ENCODE assay signal across 8 cellular contexts in the genomic region with DNA sequence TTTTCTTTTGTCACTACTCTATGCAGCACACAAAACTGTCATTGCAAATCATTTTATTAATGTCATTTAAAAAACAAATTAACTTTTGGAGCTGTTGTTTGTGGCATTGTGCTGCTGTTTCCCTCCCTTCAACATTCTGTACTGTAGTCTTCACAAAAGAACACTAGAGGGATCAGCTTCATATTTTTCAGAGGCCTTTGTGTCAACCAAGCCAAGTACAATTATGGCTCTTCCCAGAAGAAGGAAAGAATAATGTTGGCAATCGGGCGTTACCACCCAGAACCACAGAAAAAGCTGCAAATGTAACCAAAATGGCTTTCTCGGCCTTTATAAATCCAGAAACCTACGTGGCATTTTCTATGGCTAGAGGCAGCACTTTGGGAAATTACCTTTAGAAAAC.
DNase-seq lines count a peak whose midpoint lies in the region; ATAC-seq and TF ChIP-seq lines count a peak whose summit lies in the region.

No MANE protein-coding gene starts in this region.

- no peak overlapping the region for H3K27ac Mint-ChIP-seq in activated naive CD8-positive, alpha-beta T cell treated with anti-CD3 and anti-CD28 coated beads for 36 hours

- H3K9me3 Mint-ChIP-seq in activated naive CD8-positive, alpha-beta T cell treated with anti-CD3 and anti-CD28 coated beads for 36 hours: no peaks in the 10 kb centered on the region

- peak; percentile 88 for DNase-seq in HCEC 1CT
- DNase-seq in SHP77 treated with DMSO at 0.1 percent for 48 hours (lab: John Stamatoyannopoulos, UW): peak; percentile 40
- no peak for DNase-seq in heart left ventricle
- no peak for DNase-seq in smooth muscle cell (lab: John Stamatoyannopoulos, UW; ENCODE audit: unreplicated experiment)
- no peak for DNase-seq in MG63
- DNase-seq in effector CD8-positive, alpha-beta T cell (lab: John Stamatoyannopoulos, UW): no peak
- no peak for DNase-seq in activated naive CD8-positive, alpha-beta T cell treated with anti-CD3 and anti-CD28 coated beads for 36 hours

- no peak overlapping the region for H3K4me3 Mint-ChIP-seq in activated naive CD8-positive, alpha-beta T cell treated with anti-CD3 and anti-CD28 coated beads for 36 hours

- no peak overlapping the region for H2AFZ ChIP-seq in smooth muscle cell (ENCODE audit: low read depth)

- ATAC-seq in heart left ventricle (peak; percentile 64 to 75 (median 70)), GM18909 (IDR thresholded peaks at IDR 0.05; ENCODE audit: poor library complexity, unreplicated experiment) (no peak)

- H3K4me1 Mint-ChIP-seq in activated naive CD8-positive, alpha-beta T cell treated with anti-CD3 and anti-CD28 coated beads for 36 hours: no peaks in the 10 kb centered on the region

- H3F3A ChIP-seq in smooth muscle cell (ENCODE audit: low read depth): peaks cover 21% of the 10 kb centered on the region

- WGBS in heart left ventricle, 4 donors: 47 to 64% (median 52%) methylated on average over 4 of the region's 4 CpGs
- 43% methylated on average over 4 of the region's 4 CpGs for WGBS in smooth muscle cell (ENCODE audit: low lambda C conversion rate)

- no peaks in the 10 kb centered on the region for H4K20me1 ChIP-seq in smooth muscle cell (ENCODE audit: low read depth)

- peaks cover 0 to 33% (median 6%) of the 10 kb centered on the region in 12 donors for H3K4me1 ChIP-seq in heart left ventricle
- H3K4me1 ChIP-seq in smooth muscle cell (ENCODE audit: low read depth): peaks cover 20% of the 10 kb centered on the region

- H3K9me3 ChIP-seq in heart left ventricle (no peaks in the 10 kb centered on the region), smooth muscle cell (replicated peaks; ENCODE audit: low read depth) (no peaks in the 10 kb centered on the region), MG63 (no peaks in the 10 kb centered on the region)

- peaks cover 72% of the 10 kb centered on the region for H3K79me2 ChIP-seq in smooth muscle cell (ENCODE audit: low read depth)

- no peaks in the 10 kb centered on the region for H3K36me3 ChIP-seq in heart left ventricle
- H3K36me3 ChIP-seq in smooth muscle cell (ENCODE audit: low read depth): no peaks in the 10 kb centered on the region
- no peaks in the 10 kb centered on the region for H3K36me3 ChIP-seq in MG63

- intact Hi-C loops in heart left ventricle (cut with DNase I): loop anchor here in 7 of 10 donors (1.0 to 10.0 kb wide), 8 partner anchors 79 to 1389 kb away; a partner anchor contains a TSS

- H3K27me3 Mint-ChIP-seq in activated naive CD8-positive, alpha-beta T cell treated with anti-CD3 and anti-CD28 coated beads for 36 hours: peaks cover 14% of the 10 kb centered on the region

- no peak for TF ChIP-seq POLR2A in heart left ventricle (IDR thresholded peaks at IDR 0.05)

- H3K4me3 ChIP-seq in heart left ventricle (peak overlapping the region in 7 of 12 donors; percentile 5 to 50 (median 21)), smooth muscle cell (peak overlapping the region; percentile 45), MG63 (no peak overlapping the region)

- no peaks in the 10 kb centered on the region for H3K27me3 ChIP-seq in heart left ventricle
- no peaks in the 10 kb centered on the region for H3K27me3 ChIP-seq in smooth muscle cell (ENCODE audit: low read depth)
- no peaks in the 10 kb centered on the region for H3K27me3 ChIP-seq in MG63

- H3K4me2 ChIP-seq in smooth muscle cell: peak overlapping the region; percentile 85

- H3K27ac ChIP-seq in heart left ventricle: peak overlapping the region; percentile 25 to 81 (median 61)
- peak overlapping the region; percentile 94 for H3K27ac ChIP-seq in smooth muscle cell (ENCODE audit: low read depth)

- H3K9ac ChIP-seq in smooth muscle cell (ENCODE audit: low read depth): peak overlapping the region; percentile 76

- H3K36me3 Mint-ChIP-seq in activated naive CD8-positive, alpha-beta T cell treated with anti-CD3 and anti-CD28 coated beads for 36 hours: no peaks in the 10 kb centered on the region

- TF ChIP-seq CTCF in heart left ventricle (IDR thresholded peaks at IDR 0.05): peak; percentile 24 to 67 (median 48)
- peak; percentile 55 for TF ChIP-seq CTCF in smooth muscle cell (IDR thresholded peaks at IDR 0.05; ENCODE audit: borderline replicate concordance, insufficient read depth, poor library complexity, severe bottlenecking)

Comparison
In these comparisons a context has a peak if more than half of its experiments do, and no peak if none do; other contexts are left out.
1. DNase-seq: peak in HCEC 1CT (single experiment) and SHP77 treated with DMSO at 0.1 percent for 48 hours (single experiment); none in heart left ventricle (0 of 5), smooth muscle cell (single experiment), MG63 (single experiment), effector CD8-positive, alpha-beta T cell (single experiment) and activated naive CD8-positive, alpha-beta T cell treated with anti-CD3 and anti-CD28 coated beads for 36 hours (single experiment).